10 cellular contexts compared by ENCODE assay signal in genomic region chr3:11583226-11583625, GRCh38.
DNase-seq lines count a peak whose midpoint lies in the region; ATAC-seq and TF ChIP-seq lines count a peak whose summit lies in the region.
"Had no signal": no experiment of that assay in that cellular context is flagged by ENCODE, and none has a peak within 500 bp of the region (broad histone marks: within the 10 kb centered on the region; RNA-seq: fewer than 3 reads in every experiment).

No MANE protein-coding gene starts in this region.

- peaks cover 16% of the 10 kb centered on the region for H3K36me3 Mint-ChIP-seq in memory B cell

- peaks cover 67% of the 10 kb centered on the region for H3K4me1 ChIP-seq in OCI-LY1 (ENCODE audit: insufficient read depth, low read length, severe bottlenecking)

- peak overlapping the region; percentile 80 for H3K27ac ChIP-seq in OCI-LY1 (ENCODE audit: low read depth, low read length, poor library complexity, severe bottlenecking)
- peak overlapping the region; percentile 85 for H3K27ac ChIP-seq in temporal lobe (ENCODE audit: low read depth, low read length)

- H3K27me3 Mint-ChIP-seq in memory B cell, result no peaks in the 10 kb centered on the region

- H3K4me1 Mint-ChIP-seq in memory B cell, result peaks cover 29% of the 10 kb centered on the region

- TF ChIP-seq CTCF in OCI-LY1 (IDR thresholded peaks at IDR 0.05; ENCODE audit: low read length) (no peak), cardiac fibroblast (IDR thresholded peaks at IDR 0.05; ENCODE audit: low read depth, low read length) (no peak)

- no peaks in the 10 kb centered on the region for H3K9me3 ChIP-seq in OCI-LY1 (ENCODE audit: low read length)

- DNase-seq in cardiac fibroblast (ENCODE audit: low read depth in 2 of 2) (peak; percentile 40 to 49), memory B cell (ENCODE audit: low spot score in 2 of 2) (no peak), KBM-7 (no peak), kidney tubule cell (ENCODE audit: low spot score) (no peak)
- DNase-seq: NCI-H1092 had no signal

- H3K36me3 ChIP-seq in OCI-LY1 (ENCODE audit: insufficient read depth, low read length), result peaks cover 29% of the 10 kb centered on the region

- in situ Hi-C loops in KBM-7 (cut with MboI; ENCODE audit: low pct_unique_long_range_greater_than_20kb, low sequenced_read_pairs), result no loop called here

- no peak overlapping the region for H2AFZ ChIP-seq in OCI-LY1 (ENCODE audit: low read length)

- H3F3A ChIP-seq in OCI-LY1 (ENCODE audit: insufficient read depth, low read length), result no peaks in the 10 kb centered on the region

- H3K4me2 ChIP-seq in OCI-LY1 (ENCODE audit: low read length), result peak overlapping the region; percentile 75; the same call in 1 of the 2 replicates

- no peaks in the 10 kb centered on the region for H3K27me3 ChIP-seq in OCI-LY1 (ENCODE audit: insufficient read depth, low read length)

- no peak overlapping the region for H3K4me3 Mint-ChIP-seq in memory B cell

- peaks cover 64% of the 10 kb centered on the region for H3K79me2 ChIP-seq in OCI-LY1 (ENCODE audit: insufficient read depth, low read length)

- H3K4me3 ChIP-seq in OCI-LY1 (ENCODE audit: low read depth, low read length, poor library complexity, severe bottlenecking) (peak overlapping the region; percentile 53), cardiac fibroblast (replicated peaks in 1 of 2; ENCODE audit: low read depth in 2 of 2, low read length in 2 of 2) (no peak overlapping the region)

- no peaks in the 10 kb centered on the region for H3K9me3 Mint-ChIP-seq in memory B cell
- H3K9me3 Mint-ChIP-seq: neural crest cell had no signal

- ATAC-seq in memory B cell (ENCODE audit: low read depth), result no peak
- ATAC-seq in HG02571 (IDR thresholded peaks at IDR 0.05; ENCODE audit: unreplicated experiment), result no peak
- no peak for ATAC-seq in HG03045 (IDR thresholded peaks at IDR 0.05; ENCODE audit: unreplicated experiment)

- H3K9me2 ChIP-seq in OCI-LY1 (ENCODE audit: low read depth, low read length), result no peaks in the 10 kb centered on the region

- peak overlapping the region; percentile 51 for H3K27ac Mint-ChIP-seq in memory B cell

- H3K9ac ChIP-seq in OCI-LY1 (ENCODE audit: low read length), result no peak overlapping the region; the same call in 1 of the 2 replicates

- H4K20me1 ChIP-seq in OCI-LY1 (ENCODE audit: insufficient read depth, low read length), result no peaks in the 10 kb centered on the region

Comparison
In these comparisons a context has a peak if more than half of its experiments do, and no peak if none do; other contexts are left out.
1. DNase-seq: peak in cardiac fibroblast (2 of 2); none in memory B cell (0 of 2), KBM-7 (single experiment) and kidney tubule cell (single experiment).